Comparison of ENCODE assay signal across 25 cellular contexts in genomic region chr5:72940082-72940481, GRCh38. TPM values are rescaled to one million over a fixed set of nuclear protein-coding genes. Genes with fewer than 3 reads are reported as not detected.
DNase-seq lines count a peak whose midpoint lies in the region; ATAC-seq and TF ChIP-seq lines count a peak whose summit lies in the region.
"Had no signal": no experiment of that assay in that cellular context is flagged by ENCODE, and none has a peak within 500 bp of the region (broad histone marks: within the 10 kb centered on the region; RNA-seq: fewer than 3 reads in every experiment).

No MANE protein-coding gene starts in this region.

- no peak for TF ChIP-seq EP300 in suprapubic skin (IDR thresholded peaks at IDR 0.05)

- H3K4me3 ChIP-seq in breast epithelium (no peak overlapping the region), PC-3 (ENCODE audit: low read length) (peak overlapping the region; percentile 59; the same call in 1 of the 2 replicates), heart left ventricle (no peak overlapping the region), suprapubic skin (no peak overlapping the region), SJCRH30 (no peak overlapping the region)
- H3K4me3 ChIP-seq: MG63, uterus had no signal

- H3K4me1 Mint-ChIP-seq in MCF 10A (ENCODE audit: insufficient read depth, unreplicated experiment) = peaks cover 13% of the 10 kb centered on the region
- H3K4me1 Mint-ChIP-seq: B cell; immature natural killer cell; natural killer cell; stimulated activated naive B cell treated with anti-CD40 and anti-IgM and Interleukin-4, amounts not matched to agents 10 μg/mL and 1 μg/mL and 100 μg/mL, for 72 hours had no signal

- no peaks in the 10 kb centered on the region for H3K9me2 ChIP-seq in PC-3 (replicated peaks; ENCODE audit: low read length)

- 51 to 67% (median 55%) methylated on average over 4 of the region's 4 CpGs for WGBS in heart left ventricle, 4 donors
- 62% methylated on average over 4 of the region's 4 CpGs for WGBS in suprapubic skin

- H3K27ac Mint-ChIP-seq in MCF 10A (ENCODE audit: low read depth, unreplicated experiment) = peak overlapping the region; percentile 17
- H3K27ac Mint-ChIP-seq: B cell; immature natural killer cell; natural killer cell; stimulated activated naive B cell treated with anti-CD40 and anti-IgM and Interleukin-4, amounts not matched to agents 10 μg/mL and 1 μg/mL and 100 μg/mL, for 72 hours had no signal

- no peaks in the 10 kb centered on the region for H4K20me1 ChIP-seq in PC-3 (ENCODE audit: low read length)

- H3K36me3 ChIP-seq in breast epithelium = no peaks in the 10 kb centered on the region
- H3K36me3 ChIP-seq in PC-3 (ENCODE audit: low read depth, low read length) = no peaks in the 10 kb centered on the region
- no peaks in the 10 kb centered on the region for H3K36me3 ChIP-seq in heart left ventricle
- H3K36me3 ChIP-seq in suprapubic skin = no peaks in the 10 kb centered on the region
- no peaks in the 10 kb centered on the region for H3K36me3 ChIP-seq in SJCRH30
- H3K36me3 ChIP-seq: MG63, uterus had no signal

- CTCF ChIA-PET in MCF 10A (lab: Yijun Ruan, JAX) = no interaction called here
- CTCF ChIA-PET in PC-3 (lab: Charles Lee) = no interaction called here

- DNase-seq in MCF 10A (ENCODE audit: unreplicated experiment) (no peak), breast epithelium (ENCODE audit: low spot score in 2 of 2) (no peak), PC-3 (no peak), heart left ventricle (no peak), suprapubic skin (ENCODE audit: low spot score in 2 of 2) (no peak), SJCRH30 (no peak)
- DNase-seq: activated CD4-positive, alpha-beta T cell treated with anti-CD3 and anti-CD28 coated beads for 1 hour; activated gamma-delta T cell; COR-L47; DMS79; foreskin fibroblast; hippocampal formation; immature natural killer cell; MG63; midbrain; natural killer cell; NCI-H1694; NCI-H69; SHP77; stimulated activated CD4-positive, alpha-beta T cell treated with anti-CD3 and anti-CD28 coated beads, Interleukin-4, amount 100 ng/mL, for 24 hours; stimulated activated naive B cell treated with anti-CD40 and anti-IgM and Interleukin-4, amounts not matched to agents 10 μg/mL and 1 μg/mL and 100 μg/mL, for 72 hours; uterus had no signal

- H3F3A ChIP-seq in PC-3 (ENCODE audit: low read length, unreplicated experiment) = no peaks in the 10 kb centered on the region

- H3K79me2 ChIP-seq in PC-3 (ENCODE audit: low read length) = no peaks in the 10 kb centered on the region

- H3K27ac ChIP-seq in breast epithelium (no peak overlapping the region), PC-3 (ENCODE audit: low read length) (no peak overlapping the region), heart left ventricle (peak overlapping the region in 1 of 12 donors; percentile 87), suprapubic skin (peak overlapping the region; percentile 15), SJCRH30 (no peak overlapping the region)
- H3K27ac ChIP-seq: uterus had no signal

- H3K27me3 ChIP-seq in breast epithelium = no peaks in the 10 kb centered on the region
- no peaks in the 10 kb centered on the region for H3K27me3 ChIP-seq in PC-3 (ENCODE audit: low read length)
- no peaks in the 10 kb centered on the region for H3K27me3 ChIP-seq in heart left ventricle
- H3K27me3 ChIP-seq in suprapubic skin = no peaks in the 10 kb centered on the region
- peaks cover under 1% of the 10 kb centered on the region; the same call in 1 of the 2 replicates for H3K27me3 ChIP-seq in SJCRH30
- H3K27me3 ChIP-seq: MG63, uterus had no signal

- no peak overlapping the region for H3K9ac ChIP-seq in PC-3 (ENCODE audit: low read length)

- ATAC-seq in PC-3 (peak; percentile 35), heart left ventricle (peak in 3 of 4 donors; percentile 22 to 48 (median 25)), GM19467 (IDR thresholded peaks at IDR 0.05; ENCODE audit: unreplicated experiment) (no peak), HG02763 (IDR thresholded peaks at IDR 0.05; ENCODE audit: unreplicated experiment) (no peak)
- ATAC-seq: natural killer cell; stimulated activated naive B cell treated with anti-CD40 and anti-IgM and Interleukin-4, amounts not matched to agents 10 μg/mL and 1 μg/mL and 100 μg/mL, for 72 hours had no signal

- H3K27me3 Mint-ChIP-seq in MCF 10A (ENCODE audit: insufficient read depth, unreplicated experiment) = no peaks in the 10 kb centered on the region

- no peak overlapping the region for H3K4me3 Mint-ChIP-seq in MCF 10A (ENCODE audit: unreplicated experiment)
- H3K4me3 Mint-ChIP-seq: B cell; immature natural killer cell; natural killer cell; stimulated activated naive B cell treated with anti-CD40 and anti-IgM and Interleukin-4, amounts not matched to agents 10 μg/mL and 1 μg/mL and 100 μg/mL, for 72 hours had no signal

- peak overlapping the region; percentile 70; the same call in 1 of the 2 replicates for H2AFZ ChIP-seq in PC-3 (ENCODE audit: low read length)

- no peak for TF ChIP-seq POLR2A in breast epithelium (IDR thresholded peaks at IDR 0.05)
- no peak for TF ChIP-seq POLR2A in heart left ventricle (IDR thresholded peaks at IDR 0.05)
- TF ChIP-seq POLR2A in suprapubic skin (IDR thresholded peaks at IDR 0.05) = no peak

- H3K4me1 ChIP-seq in breast epithelium = no peaks in the 10 kb centered on the region
- peaks cover 7% of the 10 kb centered on the region; the same call in 1 of the 2 replicates for H3K4me1 ChIP-seq in PC-3 (ENCODE audit: insufficient read depth, low read length)
- H3K4me1 ChIP-seq in heart left ventricle = peaks cover 0 to 46% (median 7%) of the 10 kb centered on the region in 12 donors
- no peaks in the 10 kb centered on the region for H3K4me1 ChIP-seq in suprapubic skin
- H3K4me1 ChIP-seq in SJCRH30 = no peaks in the 10 kb centered on the region
- H3K4me1 ChIP-seq: uterus had no signal

- TF ChIP-seq CTCF in MCF 10A (IDR thresholded peaks at IDR 0.05; ENCODE audit: unreplicated experiment) (no peak), breast epithelium (IDR thresholded peaks at IDR 0.05) (no peak), PC-3 (conservative IDR thresholded peaks at IDR 0.05; ENCODE audit: low read depth, low read length) (no peak), heart left ventricle (IDR thresholded peaks at IDR 0.05) (no peak), suprapubic skin (IDR thresholded peaks at IDR 0.05) (no peak)

- H3K4me2 ChIP-seq in PC-3 (ENCODE audit: low read length) = peak overlapping the region; percentile 70

- POLR2A ChIA-PET in MCF 10A (lab: Yijun Ruan, JAX) (no interaction called here), PC-3 (lab: Charles Lee; ENCODE audit: unreplicated experiment) (no interaction called here)

- BruUV-seq in MCF 10A (replicated peaks; lab: Mats Ljungman, UMichigan) (no TSS peak), PC-3 (replicated peaks; lab: Mats Ljungman, UMichigan) (no TSS peak)

- intact Hi-C loops in MCF 10A (cut with micrococcal nuclease) (no loop called here), breast epithelium (cut with DNase I; ENCODE audit: low total_unique reads) (no loop called here), PC-3 (cut with micrococcal nuclease) (no loop called here), heart left ventricle (cut with DNase I) (no loop called here)

- no peaks in the 10 kb centered on the region for H3K9me3 Mint-ChIP-seq in MCF 10A (ENCODE audit: unreplicated experiment)
- H3K9me3 Mint-ChIP-seq: immature natural killer cell; natural killer cell; stimulated activated naive B cell treated with anti-CD40 and anti-IgM and Interleukin-4, amounts not matched to agents 10 μg/mL and 1 μg/mL and 100 μg/mL, for 72 hours had no signal

- H3K36me3 Mint-ChIP-seq in MCF 10A (ENCODE audit: insufficient read depth, unreplicated experiment) = peaks cover 6% of the 10 kb centered on the region
- H3K36me3 Mint-ChIP-seq: immature natural killer cell; natural killer cell; stimulated activated naive B cell treated with anti-CD40 and anti-IgM and Interleukin-4, amounts not matched to agents 10 μg/mL and 1 μg/mL and 100 μg/mL, for 72 hours had no signal

- H3K9me3 ChIP-seq in breast epithelium (no peaks in the 10 kb centered on the region), PC-3 (ENCODE audit: low read length) (no peaks in the 10 kb centered on the region), heart left ventricle (no peaks in the 10 kb centered on the region), suprapubic skin (no peaks in the 10 kb centered on the region), SJCRH30 (replicated peaks) (no peaks in the 10 kb centered on the region)
- H3K9me3 ChIP-seq: MG63, uterus had no signal

RNA-seq across cellular contexts. Expression of gene FCHO2, which starts 15.8 kb away (rescaled TPM):
- total RNA-seq in MCF 10A (2022) = 16.9 and 26.3 TPM in 2 replicates
- 10 to 100 TPM; 30.5 to 58.8 (median 46.7) TPM for total RNA-seq in breast epithelium
- total RNA-seq in PC-3 (2014; rRNA removed) = 3.7 and 5.9 TPM in 2 replicates
- 10 to 100 TPM; 10.9 to 35.3 (median 19.3) TPM for total RNA-seq in heart left ventricle
- 1 to 10 TPM; 7.0 to 7.3 TPM for polyA plus RNA-seq in heart left ventricle
- 10 to 100 TPM; 24.7 to 46.2 (median 34.8) TPM for total RNA-seq in suprapubic skin
- total RNA-seq in SJCRH30 (2014; rRNA removed; shearing (Covaris generic)) = 11.1 and 15.4 TPM in 2 replicates

Comparison
In these comparisons a context has a peak if more than half of its experiments do, and no peak if none do; other contexts are left out.
1. ATAC-seq: peak in PC-3 (single experiment) and heart left ventricle (3 of 4); none in GM19467 (single experiment) and HG02763 (single experiment).